10 cellular contexts compared by ENCODE assay signal in genomic region chr2:17757321-17757720, GRCh38. TPM values are rescaled to one million over a fixed set of nuclear protein-coding genes. Genes with fewer than 3 reads are reported as not detected.
A peak's percentile ranks its signal among the peaks of the same experiment; 100 is the strongest.
DNase-seq lines count a peak whose midpoint lies in the region; ATAC-seq and TF ChIP-seq lines count a peak whose summit lies in the region.
"Had no signal": no experiment of that assay in that cellular context is flagged by ENCODE, and none has a peak within 500 bp of the region (broad histone marks: within the 10 kb centered on the region; RNA-seq: fewer than 3 reads in every experiment).

No MANE protein-coding gene starts in this region.

- no peak for ATAC-seq in GM18502 (IDR thresholded peaks at IDR 0.05; ENCODE audit: poor library complexity, unreplicated experiment)

- peaks cover 53% of the 10 kb centered on the region; the same call in 1 of the 2 replicates for H4K20me1 ChIP-seq in OCI-LY3 (ENCODE audit: insufficient read depth, low read length)

- peak overlapping the region; percentile 0; the same call in 1 of the 2 replicates for H3K9ac ChIP-seq in OCI-LY3 (ENCODE audit: low read length)
- no peak overlapping the region for H3K9ac ChIP-seq in trophoblast cell (ENCODE audit: low read length)

- CTCF ChIA-PET in GM10248 (lab: Yijun Ruan, JAX) = interaction anchor here (0.6 to 1.2 kb wide), 3 partner anchors 73 to 88 kb away, joined by 3 read pairs; no protein-coding TSS in a partner anchor

- H3K9me3 ChIP-seq in OCI-LY3 (ENCODE audit: insufficient read depth, low read length) (no peaks in the 10 kb centered on the region), trophoblast cell (ENCODE audit: insufficient read depth, low read depth, low read length) (no peaks in the 10 kb centered on the region)
- H3K9me3 ChIP-seq: stomach had no signal

- no peak overlapping the region for H3K4ac ChIP-seq in trophoblast cell (ENCODE audit: low read depth, low read length)

- WGBS in trophoblast cell (ENCODE audit: extremely low coverage, insufficient coverage, insufficient read length) = no CpG with 5 or more reads among the region's 2 CpGs

- H3K79me2 ChIP-seq in OCI-LY3 (ENCODE audit: low read length) = peaks cover 93% of the 10 kb centered on the region
- H3K79me2 ChIP-seq in trophoblast cell (ENCODE audit: control insufficient read depth, insufficient read depth, low read length, poor library complexity) = peaks cover 11% of the 10 kb centered on the region

- H4K8ac ChIP-seq in trophoblast cell (ENCODE audit: low read depth, low read length) = no peak overlapping the region

- TF ChIP-seq CTCF in GM10266 (IDR thresholded peaks at IDR 0.05; ENCODE audit: control insufficient read depth, insufficient read depth, low read depth, missing control alignments) (peak; percentile 10), OCI-LY3 (IDR thresholded peaks at IDR 0.05; ENCODE audit: low read depth, low read length) (peak; percentile 28), epithelial cell of esophagus (IDR thresholded peaks at IDR 0.05; ENCODE audit: insufficient read depth, low read depth, low read length, missing control alignments) (peak; percentile 30), GM10248 (IDR thresholded peaks at IDR 0.05; ENCODE audit: control extremely low read depth, extremely low read depth, low read depth, missing control alignments) (no peak)

- H3K4me3 ChIP-seq in OCI-LY3 (ENCODE audit: low read length) (peak overlapping the region; percentile 21), epithelial cell of esophagus (ENCODE audit: low read length) (no peak overlapping the region), trophoblast cell (ENCODE audit: low read depth, low read length) (no peak overlapping the region)
- H3K4me3 ChIP-seq: stomach had no signal

- H2BK12ac ChIP-seq in trophoblast cell (ENCODE audit: low read length) = no peak overlapping the region

- no peak overlapping the region for H4K91ac ChIP-seq in trophoblast cell (ENCODE audit: low read depth, low read length)

- peaks cover 12% of the 10 kb centered on the region for H3K79me1 ChIP-seq in trophoblast cell (ENCODE audit: low read length)

- no peak for DNase-seq in GM10266 (ENCODE audit: extremely low spot score)
- DNase-seq in epithelial cell of esophagus (ENCODE audit: low read depth) = peak; percentile 64
- DNase-seq in trophoblast cell = peak; percentile 0 to 36
- no peak for DNase-seq in GM10248 (ENCODE audit: extremely low spot score)
- no peak for DNase-seq in NCI-H2196 treated with DMSO at 0.1 percent for 48 hours (lab: John Stamatoyannopoulos, UW; ENCODE audit: unreplicated experiment)
- DNase-seq: aorta, foreskin melanocyte, stomach had no signal

- peaks cover 35% of the 10 kb centered on the region for H3K4me1 ChIP-seq in OCI-LY3 (ENCODE audit: low read length)
- H3K4me1 ChIP-seq in trophoblast cell (ENCODE audit: control insufficient read depth in 1 of 2, insufficient read depth in 2 of 2, low read length in 2 of 2) = no peaks in the 10 kb centered on the region

- H3K14ac ChIP-seq in trophoblast cell (ENCODE audit: low read length) = no peak overlapping the region

- H3K27ac ChIP-seq in OCI-LY3 (ENCODE audit: low read length) (peak overlapping the region; percentile 18; the same call in 1 of the 2 replicates), trophoblast cell (ENCODE audit: low read depth, low read length) (no peak overlapping the region)
- H3K27ac ChIP-seq: stomach had no signal

- H3K36me3 ChIP-seq in OCI-LY3 (replicated peaks; ENCODE audit: low read depth, low read length) = peaks cover 27% of the 10 kb centered on the region
- peaks cover 0 to 2% of the 10 kb centered on the region in 2 experiments for H3K36me3 ChIP-seq in trophoblast cell (ENCODE audit: control insufficient read depth in 1 of 2, insufficient read depth in 2 of 2, low read length in 2 of 2)
- H3K36me3 ChIP-seq: stomach had no signal

- H2AK5ac ChIP-seq in trophoblast cell (ENCODE audit: low read length) = no peak overlapping the region

- no peak overlapping the region for H2AFZ ChIP-seq in OCI-LY3 (ENCODE audit: low read depth, low read length)
- H2AFZ ChIP-seq in trophoblast cell (ENCODE audit: insufficient read depth, low read length, poor library complexity) = no peak overlapping the region

- no peak overlapping the region for H2BK5ac ChIP-seq in trophoblast cell (ENCODE audit: low read depth, low read length, poor library complexity)

- no peak overlapping the region for H3K23ac ChIP-seq in trophoblast cell (ENCODE audit: low read length)

- H2BK120ac ChIP-seq in trophoblast cell (ENCODE audit: insufficient read depth, low read length, poor library complexity) = no peak overlapping the region

- H3K18ac ChIP-seq in trophoblast cell (ENCODE audit: low read length) = no peak overlapping the region

- H4K12ac ChIP-seq in trophoblast cell (ENCODE audit: low read depth, low read length) = no peak overlapping the region

- POLR2A ChIA-PET in GM10248 (lab: Yijun Ruan, JAX) = no interaction called here

- H3K27me3 ChIP-seq in OCI-LY3 (ENCODE audit: low read depth, low read length) = no peaks in the 10 kb centered on the region
- H3K27me3 ChIP-seq in trophoblast cell (ENCODE audit: insufficient read depth, low read length) = no peaks in the 10 kb centered on the region
- H3K27me3 ChIP-seq: stomach had no signal

- H3K4me2 ChIP-seq in OCI-LY3 (ENCODE audit: low read length) (peak overlapping the region; percentile 81), trophoblast cell (ENCODE audit: low read length) (no peak overlapping the region)

RNA-seq across cellular contexts. Expression of gene GEN1, which starts 3.4 kb away (rescaled TPM):
- polyA plus RNA-seq in trophoblast cell (2013) = 10.0 and 10.7 TPM in 2 replicates

RNA-seq across cellular contexts. Expression of gene SMC6, which starts 3.7 kb away (rescaled TPM):
- 17.1 and 18.6 TPM in 2 replicates for polyA plus RNA-seq in trophoblast cell (2013)

RNA-seq across cellular contexts. Expression of gene MSGN1, which starts 58.9 kb away (rescaled TPM):
- not detected in 2 replicates for polyA plus RNA-seq in trophoblast cell (2013)
- polyA plus RNA-seq: aorta had no signal

Comparison
In these comparisons a context has a peak if more than half of its experiments do, and no peak if none do; other contexts are left out.
1. DNase-seq: peak in epithelial cell of esophagus (single experiment) and trophoblast cell (2 of 2); none in GM10266 (single experiment), GM10248 (single experiment) and NCI-H2196 treated with DMSO at 0.1 percent for 48 hours (single experiment).